10 cellular contexts compared by ENCODE assay signal in the genomic region with DNA sequence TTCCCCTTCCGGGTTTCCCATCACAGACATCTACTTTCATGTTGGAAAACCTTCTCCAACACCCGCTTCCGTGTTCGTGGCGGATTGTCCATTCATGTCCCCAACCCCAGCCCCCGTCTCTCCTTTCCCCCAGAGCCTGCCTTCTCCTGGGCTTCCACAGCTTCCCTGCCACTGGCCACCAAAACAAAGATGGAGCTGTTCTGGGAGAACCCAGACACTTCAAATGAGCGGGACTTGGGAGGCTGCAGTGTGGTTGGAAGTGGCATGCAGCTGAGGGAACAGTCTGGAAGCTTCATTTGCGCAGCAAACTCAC. TPM values are rescaled to one million over a fixed set of nuclear protein-coding genes. Genes with fewer than 3 reads are reported as not detected.
A peak's percentile ranks its signal among the peaks of the same experiment; 100 is the strongest.
DNase-seq lines count a peak whose midpoint lies in the region; ATAC-seq and TF ChIP-seq lines count a peak whose summit lies in the region.
"Had no signal": no experiment of that assay in that cellular context is flagged by ENCODE, and none has a peak within 500 bp of the region (broad histone marks: within the 10 kb centered on the region; RNA-seq: fewer than 3 reads in every experiment).

No MANE protein-coding gene starts in this region.

- H3K4me1 Mint-ChIP-seq in immature natural killer cell: peaks cover 77 to 79% of the 10 kb centered on the region in 2 donors

- peaks cover 65 to 74% (median 66%) of the 10 kb centered on the region in 3 donors for H3K27me3 Mint-ChIP-seq in immature natural killer cell (ENCODE audit: low read depth in 3 of 3)

- H3K27ac Mint-ChIP-seq in immature natural killer cell: peak overlapping the region; percentile 97 to 100 (median 100)

- peaks cover 17% of the 10 kb centered on the region for H3K27me3 ChIP-seq in DND-41 (ENCODE audit: insufficient read depth, low read length, poor library complexity)
- no peaks in the 10 kb centered on the region for H3K27me3 ChIP-seq in SJSA1 (replicated peaks)
- no peaks in the 10 kb centered on the region for H3K27me3 ChIP-seq in smooth muscle cell (ENCODE audit: low read depth)

- H3K9ac ChIP-seq in DND-41 (ENCODE audit: low read depth, low read length) (no peak overlapping the region), smooth muscle cell (ENCODE audit: low read depth) (no peak overlapping the region)

- ATAC-seq in DND-41 (ENCODE audit: insufficient read depth, low read depth) (no peak), HG03025 (IDR thresholded peaks at IDR 0.05; ENCODE audit: low FRiP score, unreplicated experiment) (no peak)

- no peaks in the 10 kb centered on the region for H3K9me3 ChIP-seq in DND-41 (ENCODE audit: insufficient read depth, low read length, severe bottlenecking)
- peaks cover 5% of the 10 kb centered on the region for H3K9me3 ChIP-seq in SJSA1 (replicated peaks)
- no peaks in the 10 kb centered on the region for H3K9me3 ChIP-seq in smooth muscle cell (replicated peaks; ENCODE audit: low read depth)

- peak overlapping the region; percentile 96 to 100 (median 97) for H3K4me3 Mint-ChIP-seq in immature natural killer cell

- peaks cover 9% of the 10 kb centered on the region; the same call in 1 of the 2 replicates for H3K36me3 ChIP-seq in DND-41 (ENCODE audit: insufficient read depth, low read length)
- peaks cover 89% of the 10 kb centered on the region for H3K36me3 ChIP-seq in SJSA1
- H3K36me3 ChIP-seq in smooth muscle cell (ENCODE audit: low read depth): no peaks in the 10 kb centered on the region

- H3K27ac ChIP-seq in DND-41 (ENCODE audit: low read length): no peak overlapping the region
- peak overlapping the region; percentile 95 for H3K27ac ChIP-seq in SJSA1
- H3K27ac ChIP-seq in smooth muscle cell (ENCODE audit: low read depth): no peak overlapping the region

- H3K4me1 ChIP-seq in DND-41 (ENCODE audit: insufficient read depth, low read length) (peaks cover 46% of the 10 kb centered on the region), SJSA1 (replicated peaks) (peaks cover 81% of the 10 kb centered on the region), smooth muscle cell (ENCODE audit: low read depth) (peaks cover 10% of the 10 kb centered on the region)

- TF ChIP-seq CTCF in DND-41 (IDR thresholded peaks at IDR 0.05; ENCODE audit: borderline replicate concordance, extremely low read depth, low read length, poor library complexity, severe bottlenecking): no peak
- no peak for TF ChIP-seq CTCF in smooth muscle cell (IDR thresholded peaks at IDR 0.05; ENCODE audit: borderline replicate concordance, insufficient read depth, poor library complexity, severe bottlenecking)

- H4K20me1 ChIP-seq in DND-41 (ENCODE audit: insufficient read depth, low read length): peaks cover 74% of the 10 kb centered on the region
- H4K20me1 ChIP-seq in smooth muscle cell (ENCODE audit: low read depth): peaks cover 41% of the 10 kb centered on the region

- H3K9me3 Mint-ChIP-seq in immature natural killer cell: no peaks in the 10 kb centered on the region

- no peak for DNase-seq in DND-41
- DNase-seq in SJSA1 (ENCODE audit: low read depth in 1 of 2, low spot score in 2 of 2): no peak
- no peak for DNase-seq in immature natural killer cell
- DNase-seq in smooth muscle cell (lab: John Stamatoyannopoulos, UW; ENCODE audit: unreplicated experiment): no peak
- no peak for DNase-seq in A172 (ENCODE audit: low spot score)
- no peak for DNase-seq in stimulated activated CD4-positive, alpha-beta T cell treated with anti-CD3 and anti-CD28 coated beads, Interleukin-2, amount 100 ng/mL, for 24 hours
- DNase-seq: activated CD4-positive, CD25-positive, alpha-beta regulatory T cell; NCI-H1436 had no signal

- H2AFZ ChIP-seq in DND-41 (ENCODE audit: low read depth, low read length): no peak overlapping the region
- no peak overlapping the region for H2AFZ ChIP-seq in smooth muscle cell (ENCODE audit: low read depth)

- H3F3A ChIP-seq in smooth muscle cell (ENCODE audit: low read depth): peaks cover 15% of the 10 kb centered on the region

- 87% methylated on average over 8 of the region's 8 CpGs for WGBS in smooth muscle cell (ENCODE audit: low lambda C conversion rate)

- peaks cover 31 to 58% (median 39%) of the 10 kb centered on the region in 3 donors for H3K36me3 Mint-ChIP-seq in immature natural killer cell

- H3K79me2 ChIP-seq in DND-41 (ENCODE audit: insufficient read depth, low read length) (peaks cover 16% of the 10 kb centered on the region), smooth muscle cell (ENCODE audit: low read depth) (no peaks in the 10 kb centered on the region)

- 0 out of 2 replicates have a peak overlapping the region, but pooled peaks have one; percentile 9 for H3K4me2 ChIP-seq in DND-41 (ENCODE audit: insufficient read depth, low read length)
- peak overlapping the region; percentile 94 for H3K4me2 ChIP-seq in smooth muscle cell

- H3K4me3 ChIP-seq in DND-41 (ENCODE audit: low read depth in 1 of 2, low read length in 2 of 2): no peak overlapping the region
- peak overlapping the region; percentile 99 for H3K4me3 ChIP-seq in SJSA1
- no peak overlapping the region for H3K4me3 ChIP-seq in smooth muscle cell
- H3K4me3 ChIP-seq: lung had no signal

RNA-seq across cellular contexts. Expression of gene EFHD2, which starts 2.8 kb away (rescaled TPM):
- total RNA-seq in SJSA1 (2014; rRNA removed; shearing (Covaris generic)): 163 and 169 TPM in 2 replicates
- polyA plus RNA-seq in immature natural killer cell: 1,000 to 10,000 TPM in 1 of 3 donors, 100 to 1,000 TPM in 2; 686 to 1,063 (median 771) TPM
- 7.0 and 10.4 TPM in 2 replicates for total RNA-seq in smooth muscle cell
- 22.9 and 34.1 TPM in 2 replicates for polyA plus RNA-seq in smooth muscle cell
- total RNA-seq in A172 (2014; rRNA removed; shearing (Covaris generic)): 55.7 and 58.5 TPM in 2 replicates

RNA-seq across cellular contexts. Expression of gene CTRC, which starts 25.8 kb away (rescaled TPM):
- not detected in 2 replicates for total RNA-seq in SJSA1 (2014; rRNA removed; shearing (Covaris generic))
- polyA plus RNA-seq in immature natural killer cell (not detected), smooth muscle cell (1.2 TPM in 1 of 2 replicates, not detected in the other)
- total RNA-seq in smooth muscle cell: not detected in 2 replicates
- total RNA-seq in A172 (2014; rRNA removed; shearing (Covaris generic)): not detected in 2 replicates

RNA-seq across cellular contexts. Expression of gene CELA2A, which starts 44.1 kb away (rescaled TPM):
- total RNA-seq in SJSA1 (2014; rRNA removed; shearing (Covaris generic)): not detected in 2 replicates
- not detected for polyA plus RNA-seq in immature natural killer cell
- total RNA-seq in smooth muscle cell: 2.6 TPM in 1 of 2 replicates, not detected in the other
- polyA plus RNA-seq in smooth muscle cell: not detected in 2 replicates
- not detected in 2 replicates for total RNA-seq in A172 (2014; rRNA removed; shearing (Covaris generic))
